Comparison of ENCODE assay signal across 30 cellular contexts in the genomic region with DNA sequence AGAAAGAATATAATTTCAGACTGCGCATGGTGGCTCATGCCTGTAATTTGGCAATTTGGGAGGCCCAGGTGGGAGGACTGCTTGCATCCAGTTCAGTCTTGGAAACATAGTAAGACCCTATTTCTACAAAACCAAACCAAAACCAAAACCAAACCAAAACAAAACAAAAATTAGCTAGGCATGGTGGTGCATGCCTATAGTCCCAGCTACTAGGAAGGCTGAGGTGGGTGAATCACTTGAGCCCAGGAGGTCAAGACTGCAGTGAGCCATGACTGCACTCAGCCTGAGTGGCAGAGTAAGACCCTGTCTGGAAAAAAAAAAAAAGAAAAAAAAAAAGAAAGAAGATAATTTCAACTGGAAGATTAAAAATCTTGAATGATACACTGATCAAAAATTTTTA.
DNase-seq lines count a peak whose midpoint lies in the region; ATAC-seq, FAIRE-seq and TF ChIP-seq lines count a peak whose summit lies in the region.
"Had no signal": no experiment of that assay in that cellular context is flagged by ENCODE, and none has a peak within 500 bp of the region (broad histone marks: within the 10 kb centered on the region; RNA-seq: fewer than 3 reads in every experiment).

No MANE protein-coding gene starts in this region.

- H3K4me3 ChIP-seq in epithelial cell of proximal tubule (ENCODE audit: low read depth, low read length) (peak overlapping the region; percentile 9), kidney (ENCODE audit: low read length in 2 of 2) (no peak overlapping the region), vagina (no peak overlapping the region)
- H3K4me3 ChIP-seq: GM23338, heart left ventricle, left ventricle myocardium inferior, thoracic aorta, uterus had no signal

- TF ChIP-seq POLR2A in H54 (IDR thresholded peaks at IDR 0.05; ENCODE audit: low read depth, low read length) (no peak), vagina (IDR thresholded peaks at IDR 0.05) (no peak)

- no peaks in the 10 kb centered on the region for H3K27me3 ChIP-seq in vagina
- H3K27me3 ChIP-seq: heart left ventricle, uterus had no signal

- FAIRE-seq in H54 (lab: Jason Lieb, UNC) = peak; percentile 69
- FAIRE-seq in RCC 7860 (lab: Jason Lieb, UNC) = peak; percentile 83
- no peak for FAIRE-seq in kidney (lab: Jason Lieb, UNC)
- FAIRE-seq: GM12892, HepG2 had no signal

- DNase-seq in H54 (ENCODE audit: insufficient read length, low spot score) = no peak
- DNase-seq in RCC 7860 (ENCODE audit: low spot score) = peak; percentile 16
- DNase-seq in epithelial cell of proximal tubule (ENCODE audit: low read depth) = no peak
- DNase-seq in renal cortical epithelial cell (ENCODE audit: low read depth) = peak; percentile 75
- DNase-seq in kidney = no peak
- DNase-seq in cerebellar cortex (ENCODE audit: low spot score) = no peak
- no peak for DNase-seq in vagina (ENCODE audit: extremely low spot score in 2 of 2)
- DNase-seq: activated B cell treated with CpG ODN at 0.5 μM for 24 hours; aorta; heart left ventricle; Kasumi-1; left ventricle myocardium inferior; NCI-H1092; NCI-H187 treated with DMSO at 0.1 percent for 48 hours; NCI-H2171 treated with DMSO at 0.1 percent for 48 hours; NCI-H524 treated with DMSO at 0.1 percent for 48 hours; SIG-M5; stimulated activated CD4-positive, alpha-beta T cell treated with anti-CD3 and anti-CD28 coated beads, Interleukin-15, amount 100 ng/mL, for 24 hours; stimulated activated naive CD4-positive, alpha-beta T cell treated with Interleukin-2 at 50 U/mL for 16 hours; SW 1271; T1000; uterus had no signal

- peaks cover 0 to 2% of the 10 kb centered on the region in 2 donors for H3K4me1 ChIP-seq in kidney (ENCODE audit: control insufficient read depth in 1 of 2, insufficient read depth in 1 of 2, low read depth in 1 of 2, low read length in 2 of 2)
- H3K4me1 ChIP-seq in vagina = peaks cover 8% of the 10 kb centered on the region
- H3K4me1 ChIP-seq: uterus had no signal

- H3K27ac ChIP-seq in kidney (ENCODE audit: low read depth in 2 of 2, low read length in 2 of 2) (no peak overlapping the region), vagina (no peak overlapping the region)
- H3K27ac ChIP-seq: C4-2B, heart left ventricle, left ventricle myocardium inferior, thoracic aorta, uterus had no signal

- ATAC-seq in GM18858 (IDR thresholded peaks at IDR 0.05; ENCODE audit: unreplicated experiment) = no peak
- ATAC-seq: GM23338, heart left ventricle, HepG2, Panc1, sciatic nerve had no signal

- H3K9ac ChIP-seq in kidney (ENCODE audit: low read length in 2 of 2) = no peak overlapping the region

- no peaks in the 10 kb centered on the region for H3K9me3 ChIP-seq in kidney (ENCODE audit: control insufficient read depth in 1 of 2, low read length in 2 of 2)
- no peaks in the 10 kb centered on the region for H3K9me3 ChIP-seq in vagina
- H3K9me3 ChIP-seq: left ventricle myocardium inferior, thoracic aorta, uterus had no signal

- intact Hi-C loops in kidney (cut with DNase I) (no loop called here), vagina (cut with DNase I) (no loop called here)

- H3K36me3 ChIP-seq in kidney (ENCODE audit: control insufficient read depth in 1 of 2, insufficient read depth in 2 of 2, low read length in 2 of 2) (no peaks in the 10 kb centered on the region), vagina (no peaks in the 10 kb centered on the region)
- H3K36me3 ChIP-seq: heart left ventricle, left ventricle myocardium inferior, thoracic aorta, uterus had no signal

- TF ChIP-seq CTCF in epithelial cell of proximal tubule (conservative IDR thresholded peaks at IDR 0.05; ENCODE audit: low read depth, low read length) (no peak), kidney (IDR thresholded peaks at IDR 0.05; ENCODE audit: borderline replicate concordance, extremely low read depth, insufficient read depth) (no peak), vagina (IDR thresholded peaks at IDR 0.05) (no peak)

Comparison
In these comparisons a context has a peak if more than half of its experiments do, and no peak if none do; other contexts are left out.
1. DNase-seq: peak in RCC 7860 (single experiment) and renal cortical epithelial cell (single experiment); none in H54 (single experiment), epithelial cell of proximal tubule (single experiment), kidney (single experiment), cerebellar cortex (single experiment) and vagina (0 of 2).